8 cellular contexts compared by ENCODE assay signal in genomic region chr6:157669747-157670216, GRCh38.
DNase-seq lines count a peak whose midpoint lies in the region; ATAC-seq and TF ChIP-seq lines count a peak whose summit lies in the region.

No MANE protein-coding gene starts in this region.

- H3K4me3 Mint-ChIP-seq in T-helper 17 cell = no peak overlapping the region

- intact Hi-C loops in head of caudate nucleus (cut with DNase I) = loop anchor here (5.0 kb wide), 1 partner anchor 347 kb away; the partner anchor contains the start of gene TMEM242

- peak overlapping the region; percentile 23; the same call in 1 of the 2 replicates for H3K4me3 ChIP-seq in WI38 (ENCODE audit: low read depth, low read length)

- no peak for TF ChIP-seq CTCF in WI38 (IDR thresholded peaks at IDR 0.05; ENCODE audit: low read depth, low read length)
- TF ChIP-seq CTCF in omental fat pad (IDR thresholded peaks at IDR 0.05) = no peak

- peaks cover 11% of the 10 kb centered on the region for H3K27me3 Mint-ChIP-seq in T-helper 17 cell

- H3K4me1 Mint-ChIP-seq in T-helper 17 cell = peaks cover 6% of the 10 kb centered on the region

- H3K36me3 Mint-ChIP-seq in T-helper 17 cell (ENCODE audit: low read depth) = peaks cover 3% of the 10 kb centered on the region

- ATAC-seq in omental fat pad (ENCODE audit: low FRiP score) (peak; percentile 94), T-helper 17 cell (no peak)

- H3K9me3 ChIP-seq in T-helper 17 cell (ENCODE audit: control insufficient read depth, low read length, poor library complexity, severe bottlenecking) = no peaks in the 10 kb centered on the region

- no peak overlapping the region for H3K27ac Mint-ChIP-seq in T-helper 17 cell

- DNase-seq in NCI-H2081 (lab: John Stamatoyannopoulos, UW) = peak; percentile 4 to 31
- DNase-seq in NCI-H2081 treated with DMSO at 0.1 percent for 48 hours (lab: John Stamatoyannopoulos, UW) = no peak
- DNase-seq in head of caudate nucleus = peak; percentile 44 to 86 (median 71)
- peak; percentile 42 for DNase-seq in omental fat pad (ENCODE audit: low spot score)
- no peak for DNase-seq in ACHN
- DNase-seq in T-helper 17 cell = no peak
- no peak for DNase-seq in SW 1271 (lab: John Stamatoyannopoulos, UW)

- in situ Hi-C loops in ACHN (cut with HindIII; ENCODE audit: low pct_ligation_motif_present, low pct_unique_long_range_greater_than_20kb, low sequenced_read_pairs) = no loop called here

Comparison
In these comparisons a context has a peak if more than half of its experiments do, and no peak if none do; other contexts are left out.
1. DNase-seq: peak in NCI-H2081 (2 of 2), head of caudate nucleus (42 of 42) and omental fat pad (single experiment); none in NCI-H2081 treated with DMSO at 0.1 percent for 48 hours (single experiment), ACHN (single experiment), T-helper 17 cell (0 of 3) and SW 1271 (0 of 2).